16 cellular contexts compared by ENCODE assay signal in the genomic region with DNA sequence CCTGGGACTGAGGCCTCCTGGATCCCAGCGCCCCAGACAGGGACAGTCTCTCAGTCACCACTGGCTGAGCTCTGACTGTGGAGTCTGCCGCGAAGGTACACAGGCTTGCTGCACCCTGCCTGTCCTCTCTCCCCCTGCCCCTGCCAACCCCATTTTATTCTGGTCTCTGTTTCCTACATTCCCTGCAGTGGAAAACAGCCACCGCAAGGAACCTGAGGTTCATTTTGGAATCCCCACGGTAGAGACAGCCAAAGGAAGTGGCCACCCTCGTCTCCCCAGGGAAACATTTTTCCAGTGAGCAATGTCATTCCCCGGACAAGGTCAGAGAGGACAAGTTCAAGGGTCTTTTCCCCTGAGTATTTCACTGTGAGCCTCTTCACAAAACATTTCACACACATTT. TPM values are rescaled to one million over a fixed set of nuclear protein-coding genes. Genes with fewer than 3 reads are reported as not detected.
DNase-seq lines count a peak whose midpoint lies in the region; ATAC-seq and TF ChIP-seq lines count a peak whose summit lies in the region.
"Had no signal": no experiment of that assay in that cellular context is flagged by ENCODE, and none has a peak within 500 bp of the region (broad histone marks: within the 10 kb centered on the region; RNA-seq: fewer than 3 reads in every experiment).

No MANE protein-coding gene starts in this region.

- H3K36me3 ChIP-seq in left ventricle myocardium inferior (no peaks in the 10 kb centered on the region), neural progenitor cell (no peaks in the 10 kb centered on the region), transverse colon (no peaks in the 10 kb centered on the region), OCI-LY7 (ENCODE audit: insufficient read depth, low read length) (no peaks in the 10 kb centered on the region)

- H3K79me2 ChIP-seq in neural progenitor cell (ENCODE audit: low read depth) (no peaks in the 10 kb centered on the region), OCI-LY7 (ENCODE audit: insufficient read depth, low read depth, low read length) (no peaks in the 10 kb centered on the region)

- H3K27ac Mint-ChIP-seq in WTC11, result peak overlapping the region; percentile 60; the same call in 1 of the 2 replicates
- peak overlapping the region; percentile 81 for H3K27ac Mint-ChIP-seq in neural progenitor cell
- H3K27ac Mint-ChIP-seq: activated CD4-positive, alpha-beta T cell treated with anti-CD3 and anti-CD28 coated beads for 36 hours; CD14-positive monocyte; T-helper 17 cell had no signal

- H3K9me2 ChIP-seq in OCI-LY7 (ENCODE audit: insufficient read depth, low read length), result no peaks in the 10 kb centered on the region

- no peak for TF ChIP-seq EP300 in transverse colon (IDR thresholded peaks at IDR 0.05; ENCODE audit: low read depth)

- POLR2A ChIA-PET in WTC11 (lab: Charles Lee), result no interaction called here
- POLR2A ChIA-PET in OCI-LY7 (lab: Charles Lee), result no interaction called here

- H2AFZ ChIP-seq in neural progenitor cell (replicated peaks) (no peak overlapping the region), OCI-LY7 (ENCODE audit: low read length) (no peak overlapping the region)

- no peak for TF ChIP-seq POLR2A in transverse colon (IDR thresholded peaks at IDR 0.05)

- H3K4me3 Mint-ChIP-seq in WTC11 (no peak overlapping the region), neural progenitor cell (no peak overlapping the region)
- H3K4me3 Mint-ChIP-seq: activated CD4-positive, alpha-beta T cell treated with anti-CD3 and anti-CD28 coated beads for 36 hours; CD14-positive monocyte; T-helper 17 cell had no signal

- in situ Hi-C loops in transverse colon (cut with MboI; ENCODE audit: low pct_ligation_motif_present in 1 of 4, low pct_unique_long_range_greater_than_20kb in 1 of 4, low sequenced_read_pairs in 3 of 4), result loop anchor here in 2 of 4 donors (10.0 to 25.0 kb wide), 2 partner anchors 256 to 454 kb away; no protein-coding TSS in a partner anchor

- intact Hi-C loops in left ventricle myocardium inferior (cut with micrococcal nuclease) (loop anchor here (5.0 kb wide), 1 partner anchor 86 kb away; no protein-coding TSS in a partner anchor), transverse colon (cut with DNase I; ENCODE audit: low total_unique reads) (loop anchor here (5.0 to 10.0 kb wide), 3 partner anchors 94 to 461 kb away; no protein-coding TSS in a partner anchor), OCI-LY7 (cut with micrococcal nuclease; ENCODE audit: unreplicated experiment) (no loop called here), head of caudate nucleus (cut with DNase I) (loop anchor here (5.0 kb wide), 1 partner anchor 476 kb away; no protein-coding TSS in a partner anchor)

- H3K4me1 ChIP-seq in left ventricle myocardium inferior (peaks cover 73% of the 10 kb centered on the region), neural progenitor cell (peaks cover 6% of the 10 kb centered on the region), transverse colon (peaks cover 7 to 43% (median 24%) of the 10 kb centered on the region in 4 donors), OCI-LY7 (ENCODE audit: insufficient read depth, low read length, poor library complexity, severe bottlenecking) (no peaks in the 10 kb centered on the region)
- H3K4me1 ChIP-seq: foreskin keratinocyte had no signal

- H3K4me2 ChIP-seq in neural progenitor cell (no peak overlapping the region), OCI-LY7 (ENCODE audit: low read length) (no peak overlapping the region)

- H3K9me3 Mint-ChIP-seq in WTC11 (no peaks in the 10 kb centered on the region), neural progenitor cell (no peaks in the 10 kb centered on the region)
- H3K9me3 Mint-ChIP-seq: CD14-positive monocyte had no signal

- no TSS peak for BruUV-seq in OCI-LY7 (replicated peaks; lab: Mats Ljungman, UMichigan)

- CTCF ChIA-PET in WTC11 (lab: Charles Lee), result interaction anchor here (0.6 to 5.8 kb wide), 11 partner anchors 90 to 585 kb away, joined by 3 to 73 read pairs (median 4); no protein-coding TSS in a partner anchor
- CTCF ChIA-PET in OCI-LY7 (lab: Charles Lee; ENCODE audit: unreplicated experiment), result no interaction called here

- no peak overlapping the region for H3K9ac ChIP-seq in neural progenitor cell

- H3K4me1 Mint-ChIP-seq in WTC11, result peaks cover 7% of the 10 kb centered on the region
- peaks cover 33% of the 10 kb centered on the region for H3K4me1 Mint-ChIP-seq in neural progenitor cell
- H3K4me1 Mint-ChIP-seq: activated CD4-positive, alpha-beta T cell treated with anti-CD3 and anti-CD28 coated beads for 36 hours; T-helper 17 cell had no signal

- H3F3A ChIP-seq in neural progenitor cell (ENCODE audit: low read depth), result no peaks in the 10 kb centered on the region

- H3K27me3 ChIP-seq in left ventricle myocardium inferior (ENCODE audit: low read depth) (peaks cover 4% of the 10 kb centered on the region), neural progenitor cell (no peaks in the 10 kb centered on the region), transverse colon (no peaks in the 10 kb centered on the region)
- H3K27me3 ChIP-seq: foreskin keratinocyte had no signal

- H3K36me3 Mint-ChIP-seq in WTC11, result no peaks in the 10 kb centered on the region
- H3K36me3 Mint-ChIP-seq in neural progenitor cell, result no peaks in the 10 kb centered on the region
- H3K36me3 Mint-ChIP-seq: CD14-positive monocyte had no signal

- H3K27me3 Mint-ChIP-seq in WTC11 (ENCODE audit: low read depth) (no peaks in the 10 kb centered on the region), neural progenitor cell (ENCODE audit: insufficient read depth, low read depth) (peaks cover 11% of the 10 kb centered on the region)

- 72 to 76% methylated on average over 4 to 7 of the region's 7 CpGs for WGBS in transverse colon (ENCODE audit: low coverage in 1 of 2), 2 donors

- no peak for ATAC-seq in WTC11
- ATAC-seq: activated CD4-positive, alpha-beta T cell treated with anti-CD3 and anti-CD28 coated beads for 36 hours; foreskin keratinocyte; T-helper 17 cell had no signal

- H4K20me1 ChIP-seq in neural progenitor cell (ENCODE audit: low read depth), result no peaks in the 10 kb centered on the region
- no peaks in the 10 kb centered on the region for H4K20me1 ChIP-seq in OCI-LY7 (ENCODE audit: insufficient read depth, low read length)

- H3K4me3 ChIP-seq in left ventricle myocardium inferior (no peak overlapping the region), neural progenitor cell (no peak overlapping the region), transverse colon (no peak overlapping the region), OCI-LY7 (ENCODE audit: low read depth, low read length, poor library complexity, severe bottlenecking) (no peak overlapping the region)

- TF ChIP-seq CTCF in WTC11 (IDR thresholded peaks at IDR 0.05) (no peak), left ventricle myocardium inferior (IDR thresholded peaks at IDR 0.05; ENCODE audit: borderline replicate concordance) (no peak), neural progenitor cell (IDR thresholded peaks at IDR 0.05) (no peak), transverse colon (IDR thresholded peaks at IDR 0.05) (no peak), OCI-LY7 (conservative IDR thresholded peaks at IDR 0.05; ENCODE audit: low read length) (no peak)

- no peaks in the 10 kb centered on the region for H3K9me3 ChIP-seq in left ventricle myocardium inferior (replicated peaks)
- no peaks in the 10 kb centered on the region for H3K9me3 ChIP-seq in neural progenitor cell (ENCODE audit: low read depth)
- no peaks in the 10 kb centered on the region for H3K9me3 ChIP-seq in transverse colon
- no peaks in the 10 kb centered on the region for H3K9me3 ChIP-seq in OCI-LY7 (ENCODE audit: low read length)

- DNase-seq in WTC11 (ENCODE audit: low spot score) (no peak), left ventricle myocardium inferior (no peak), neural progenitor cell (ENCODE audit: low spot score) (no peak), transverse colon (no peak), inferior parietal cortex (ENCODE audit: extremely low spot score) (no peak), OCI-LY7 (ENCODE audit: low spot score) (no peak), head of caudate nucleus (no peak)
- DNase-seq in effector CD4-positive, alpha-beta T cell, result no peak
- DNase-seq: activated CD4-positive, alpha-beta T cell treated with anti-CD3 and anti-CD28 coated beads for 36 hours; dermis blood vessel endothelial cell; foreskin keratinocyte; kidney glomerular epithelial cell; NCI-H1930; RPMI8226; T-helper 17 cell had no signal

- H3K27ac ChIP-seq in left ventricle myocardium inferior (replicated peaks) (peak overlapping the region; percentile 93), neural progenitor cell (no peak overlapping the region), transverse colon (peak overlapping the region; percentile 27 to 76 (median 64)), OCI-LY7 (ENCODE audit: low read depth, low read length, poor library complexity, severe bottlenecking) (no peak overlapping the region)
- H3K27ac ChIP-seq: foreskin keratinocyte had no signal

TF ChIP-seq in WTC11, 78 proteins besides CTCF, POLR2A, EP300 and RAD21 (continues in another document):
- TF ChIP-seq ZNF263 (CRISPR knock-in tag; IDR thresholded peaks at IDR 0.05; ENCODE audit: low read depth) (no peak), KAT7 (CRISPR knock-in tag; IDR thresholded peaks at IDR 0.05; ENCODE audit: borderline replicate concordance) (no peak)
- TF ChIP-seq, protein P1, sequence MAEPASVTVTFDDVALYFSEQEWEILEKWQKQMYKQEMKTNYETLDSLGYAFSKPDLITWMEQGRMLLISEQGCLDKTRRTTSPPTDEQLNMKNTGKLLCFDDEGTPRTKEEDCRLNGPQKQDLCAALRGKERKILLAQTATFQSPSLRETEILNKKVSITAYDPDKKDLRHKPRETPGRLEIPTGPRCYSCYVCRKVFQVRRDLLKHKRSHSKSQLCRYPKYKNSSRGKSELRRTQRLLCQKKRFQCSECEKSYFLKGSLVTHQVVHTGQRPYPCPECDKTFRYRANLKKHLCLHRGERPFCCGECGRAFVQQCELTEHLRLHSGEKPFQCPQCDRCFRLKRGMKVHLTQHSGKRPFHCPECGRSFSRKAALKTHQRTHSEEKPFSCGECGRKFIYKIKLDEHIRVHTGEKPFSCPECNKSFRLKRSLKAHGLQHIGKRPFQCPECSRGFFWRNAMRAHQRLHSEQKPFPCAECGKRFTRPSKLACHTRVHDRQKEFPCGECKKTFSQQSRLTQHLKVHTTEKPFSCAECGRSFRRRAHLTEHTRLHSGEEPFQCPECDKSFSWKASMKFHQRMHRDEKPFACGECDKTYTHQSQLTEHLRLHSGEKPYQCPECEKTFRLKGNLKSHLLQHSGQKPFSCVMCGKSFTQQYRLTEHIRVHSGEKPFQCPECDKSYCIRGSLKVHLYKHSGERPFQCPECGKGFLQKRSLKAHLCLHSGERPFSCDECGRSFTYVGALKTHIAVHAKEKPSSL (CRISPR knock-in tag; conservative IDR thresholded peaks at IDR 0.05), result no peak

RNA-seq across cellular contexts. Expression of a gene that starts 56.6 kb away (rescaled TPM):
- total RNA-seq in WTC11 (2021) (59.4 to 64.0 TPM (median 60.7 TPM) in 3 replicates), left ventricle myocardium inferior (33.5 TPM), neural progenitor cell (ENCODE audit: low replicate concordance) (62.5 and 65.2 TPM in 2 replicates), transverse colon (10 to 100 TPM; 70.3 to 80.1 (median 76.4) TPM), OCI-LY7 (2022) (81.9 and 91.1 TPM in 2 replicates)
- total RNA-seq in OCI-LY7 (2014; rRNA removed; shearing (Covaris generic)), result 62.1 and 73.8 TPM in 2 replicates

Comparison
In these comparisons a context has a peak if more than half of its experiments do, and no peak if none do; other contexts are left out.
1. H3K27ac ChIP-seq: peak in left ventricle myocardium inferior (single experiment) and transverse colon (4 of 4); none in neural progenitor cell (single experiment) and OCI-LY7 (single experiment).